In the genomic region with DNA sequence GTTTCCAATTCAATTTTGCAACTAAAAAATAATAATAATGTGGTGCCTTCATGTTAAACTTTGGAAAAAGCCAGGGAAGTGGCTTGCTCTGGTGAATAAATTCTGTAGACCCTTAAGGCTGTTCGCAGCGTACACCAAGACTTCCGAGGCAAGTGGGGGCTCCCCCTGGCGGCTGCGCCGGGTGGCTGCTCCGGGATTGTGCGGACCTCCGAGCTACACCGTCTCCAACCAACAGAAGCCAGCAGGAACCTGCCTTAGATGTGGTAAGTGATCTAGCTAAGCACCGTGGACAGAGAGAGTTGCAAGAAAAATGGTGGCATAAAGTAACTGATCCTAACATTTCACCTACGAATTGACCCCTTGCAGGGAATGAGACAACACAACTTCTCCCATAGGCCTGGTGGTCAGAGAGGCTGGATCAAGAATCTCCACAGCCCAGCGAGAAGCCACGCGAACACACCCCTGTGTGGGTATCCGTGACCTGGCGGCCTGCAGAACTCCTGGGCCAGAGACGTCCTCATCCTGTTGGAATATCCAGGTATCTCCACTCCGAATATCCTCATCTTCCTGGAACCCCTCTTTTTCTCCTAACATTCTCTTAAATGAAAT, we compare ENCODE assay signal across 8 cellular contexts.
A peak's percentile ranks its signal among the peaks of the same experiment; 100 is the strongest.
DNase-seq lines count a peak whose midpoint lies in the region; ATAC-seq and TF ChIP-seq lines count a peak whose summit lies in the region.

No MANE protein-coding gene starts in this region.

- no peak overlapping the region for H3K27ac ChIP-seq in vagina

- H3K4me1 ChIP-seq in vagina, result no peaks in the 10 kb centered on the region

- intact Hi-C loops in left ventricle myocardium superior (cut with micrococcal nuclease) (loop anchor here (5.0 kb wide), 1 partner anchor 211 kb away; no protein-coding TSS in a partner anchor), posterior cingulate gyrus (cut with DNase I) (no loop called here), vagina (cut with DNase I) (loop anchor here (5.0 kb wide), 1 partner anchor 211 kb away; no protein-coding TSS in a partner anchor)

- peaks cover 2% of the 10 kb centered on the region for H3K9me3 Mint-ChIP-seq in activated naive CD8-positive, alpha-beta T cell treated with anti-CD3 and anti-CD28 coated beads, Interleukin-2, amount 10 ng/mL, durations not matched to agents 7 days and 5 days

- H3K9me3 ChIP-seq in vagina, result no peaks in the 10 kb centered on the region

- H3K27me3 ChIP-seq in vagina, result no peaks in the 10 kb centered on the region

- DNase-seq in NCI-H82 (lab: John Stamatoyannopoulos, UW) (peak; percentile 45), NCI-H82 treated with DMSO at 0.1 percent for 48 hours (lab: John Stamatoyannopoulos, UW; ENCODE audit: unreplicated experiment) (no peak), RPMI8226 (peak; percentile 45), left ventricle myocardium superior (peak; percentile 86), posterior cingulate gyrus (peak; percentile 57 to 96 (median 78)), vagina (ENCODE audit: extremely low spot score in 2 of 2) (no peak)
- peak; percentile 67 for DNase-seq in activated naive CD8-positive, alpha-beta T cell treated with anti-CD3 and anti-CD28 coated beads, Interleukin-2, amount 10 ng/mL, durations not matched to agents 7 days and 5 days

- peak; percentile 92 for ATAC-seq in HG02981 (IDR thresholded peaks at IDR 0.05; ENCODE audit: unreplicated experiment)
- peak; percentile 73 for ATAC-seq in activated naive CD8-positive, alpha-beta T cell treated with anti-CD3 and anti-CD28 coated beads, Interleukin-2, amount 10 ng/mL, durations not matched to agents 7 days and 5 days (ENCODE audit: low read depth)
- peak; percentile 98 for ATAC-seq in left ventricle myocardium superior

- TF ChIP-seq CTCF in vagina (IDR thresholded peaks at IDR 0.05), result peak; percentile 14 to 59 (median 46)

- no peak overlapping the region for H3K27ac Mint-ChIP-seq in activated naive CD8-positive, alpha-beta T cell treated with anti-CD3 and anti-CD28 coated beads, Interleukin-2, amount 10 ng/mL, durations not matched to agents 7 days and 5 days

- H3K4me3 ChIP-seq in vagina, result peak overlapping the region in 1 of 2 donors; percentile 16

- H3K36me3 Mint-ChIP-seq in activated naive CD8-positive, alpha-beta T cell treated with anti-CD3 and anti-CD28 coated beads, Interleukin-2, amount 10 ng/mL, durations not matched to agents 7 days and 5 days, result no peaks in the 10 kb centered on the region

- H3K4me1 Mint-ChIP-seq in activated naive CD8-positive, alpha-beta T cell treated with anti-CD3 and anti-CD28 coated beads, Interleukin-2, amount 10 ng/mL, durations not matched to agents 7 days and 5 days, result no peaks in the 10 kb centered on the region

- peaks cover 27% of the 10 kb centered on the region for H3K27me3 Mint-ChIP-seq in activated naive CD8-positive, alpha-beta T cell treated with anti-CD3 and anti-CD28 coated beads, Interleukin-2, amount 10 ng/mL, durations not matched to agents 7 days and 5 days

- H3K4me3 Mint-ChIP-seq in activated naive CD8-positive, alpha-beta T cell treated with anti-CD3 and anti-CD28 coated beads, Interleukin-2, amount 10 ng/mL, durations not matched to agents 7 days and 5 days, result peak overlapping the region; percentile 2

- POLR2A ChIA-PET in activated naive CD8-positive, alpha-beta T cell treated with anti-CD3 and anti-CD28 coated beads, Interleukin-2, amount 10 ng/mL, durations not matched to agents 7 days and 5 days (lab: Charles Lee), result no interaction called here

- TF ChIP-seq POLR2A in vagina (IDR thresholded peaks at IDR 0.05), result no peak

- H3K36me3 ChIP-seq in vagina, result no peaks in the 10 kb centered on the region

Comparison
In these comparisons a context has a peak if more than half of its experiments do, and no peak if none do; other contexts are left out.
1. DNase-seq: peak in NCI-H82 (single experiment), RPMI8226 (single experiment), activated naive CD8-positive, alpha-beta T cell treated with anti-CD3 and anti-CD28 coated beads, Interleukin-2, amount 10 ng/mL, durations not matched to agents 7 days and 5 days (single experiment), left ventricle myocardium superior (single experiment) and posterior cingulate gyrus (10 of 10); none in NCI-H82 treated with DMSO at 0.1 percent for 48 hours (single experiment) and vagina (0 of 2).
2. Peak in every context shown above with its lines, with median percentiles within 50 percentile points of each other: ATAC-seq.